ENCODE assay signal across 16 cellular contexts in the genomic region with DNA sequence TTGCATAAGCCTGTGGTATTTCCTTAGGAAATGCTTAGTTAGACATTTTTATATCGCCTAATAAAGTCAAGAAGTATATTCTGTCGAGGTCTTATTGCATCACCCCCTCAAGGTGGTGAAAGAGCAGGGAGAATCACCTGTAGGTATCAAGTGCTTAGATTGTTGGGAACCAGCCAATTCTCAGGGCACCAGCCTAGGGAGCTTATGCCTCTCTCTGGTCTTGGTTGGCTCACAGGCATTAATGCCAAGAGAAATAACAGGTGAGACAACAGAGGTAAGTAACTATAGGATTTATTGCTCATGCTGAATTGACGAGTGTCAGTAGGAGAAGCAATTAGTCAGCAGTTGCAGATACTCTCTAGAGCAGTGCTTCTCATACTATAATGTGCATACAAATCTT.
"Had no signal": no experiment of that assay in that cellular context is flagged by ENCODE, and none has a peak within 500 bp of the region (broad histone marks: within the 10 kb centered on the region; RNA-seq: fewer than 3 reads in every experiment).

No MANE protein-coding gene starts in this region.

- DNase-seq: activated CD4-positive, alpha-beta T cell treated with anti-CD3 and anti-CD28 coated beads, Interleukin-2, amount 10 ng/mL, durations not matched to agents 7 days and 5 days; activated CD4-positive, CD25-positive, alpha-beta regulatory T cell; activated naive CD4-positive, alpha-beta T cell treated with anti-CD3 and anti-CD28 coated beads, Interleukin-2, amount 10 ng/mL, durations not matched to agents 7 days and 5 days; activated T-cell treated with anti-CD3 and anti-CD28 coated beads for 4 hours; adrenal gland; cortex of kidney; effector CD8-positive, alpha-beta T cell; hippocampal formation; kidney glomerular epithelial cell; stimulated activated CD4-positive, alpha-beta T cell treated with anti-CD3 and anti-CD28 coated beads, Interleukin-4, amount 100 ng/mL, for 4 hours; uterus had no signal

- H3K4me1 Mint-ChIP-seq: activated CD4-positive, alpha-beta T cell treated with anti-CD3 and anti-CD28 coated beads, Interleukin-2, amount 10 ng/mL, durations not matched to agents 7 days and 5 days; activated naive CD4-positive, alpha-beta T cell treated with anti-CD3 and anti-CD28 coated beads, Interleukin-2, amount 10 ng/mL, durations not matched to agents 7 days and 5 days; central memory CD8-positive, alpha-beta T cell had no signal

- H3K27ac Mint-ChIP-seq: activated CD4-positive, alpha-beta T cell treated with anti-CD3 and anti-CD28 coated beads, Interleukin-2, amount 10 ng/mL, durations not matched to agents 7 days and 5 days; activated naive CD4-positive, alpha-beta T cell treated with anti-CD3 and anti-CD28 coated beads, Interleukin-2, amount 10 ng/mL, durations not matched to agents 7 days and 5 days; activated T-helper 2 cell treated with anti-CD3 and anti-CD28 coated beads, Interferon-gamma antibody, Interleukin-2, Interleukin-4, amounts not matched to agents 10 μg/mL and 5 μg/mL and 100 μg/mL, durations not matched to agents 14 hours and 24 hours and 36 hours had no signal

- H3K36me3 ChIP-seq: adrenal gland, gastroesophageal sphincter, uterus had no signal

- H3K4me3 Mint-ChIP-seq: activated CD4-positive, alpha-beta T cell treated with anti-CD3 and anti-CD28 coated beads, Interleukin-2, amount 10 ng/mL, durations not matched to agents 7 days and 5 days; activated naive CD4-positive, alpha-beta T cell treated with anti-CD3 and anti-CD28 coated beads, Interleukin-2, amount 10 ng/mL, durations not matched to agents 7 days and 5 days; central memory CD8-positive, alpha-beta T cell had no signal

- H3K27me3 Mint-ChIP-seq: activated CD4-positive, alpha-beta T cell treated with anti-CD3 and anti-CD28 coated beads, Interleukin-2, amount 10 ng/mL, durations not matched to agents 7 days and 5 days; activated naive CD4-positive, alpha-beta T cell treated with anti-CD3 and anti-CD28 coated beads, Interleukin-2, amount 10 ng/mL, durations not matched to agents 7 days and 5 days; central memory CD8-positive, alpha-beta T cell had no signal

- H3K9ac ChIP-seq: parathyroid adenoma had no signal

- H3K36me3 Mint-ChIP-seq: activated naive CD4-positive, alpha-beta T cell treated with anti-CD3 and anti-CD28 coated beads, Interleukin-2, amount 10 ng/mL, durations not matched to agents 7 days and 5 days had no signal

- ATAC-seq: gastroesophageal sphincter had no signal

- H3K27ac ChIP-seq: adrenal gland, gastroesophageal sphincter, parathyroid adenoma, skin epidermis, uterus had no signal

- H3K27me3 ChIP-seq: adrenal gland, gastroesophageal sphincter, uterus had no signal

- H3K4me3 ChIP-seq: adrenal gland, gastroesophageal sphincter, skin epidermis, uterus had no signal

- H3K9me3 ChIP-seq: uterus had no signal

- H3K79me2 ChIP-seq: parathyroid adenoma had no signal

- H3K4me1 ChIP-seq: adrenal gland, gastroesophageal sphincter, parathyroid adenoma, uterus had no signal

- H2AFZ ChIP-seq: parathyroid adenoma had no signal
